17 cellular contexts compared by ENCODE assay signal in genomic region chr9:20703146-20703545, GRCh38.
"Had no signal": no experiment of that assay in that cellular context is flagged by ENCODE, and none has a peak within 500 bp of the region (broad histone marks: within the 10 kb centered on the region; RNA-seq: fewer than 3 reads in every experiment).

No MANE protein-coding gene starts in this region.

- H3K27ac ChIP-seq: esophagus squamous epithelium, neural progenitor cell, prostate gland, right atrium auricular region, stomach, tibial artery had no signal

- H3K36me3 ChIP-seq: esophagus squamous epithelium, neural progenitor cell, prostate gland, right atrium auricular region, stomach, tibial artery had no signal

- DNase-seq: cortex of kidney; effector memory CD8-positive, alpha-beta T cell; erythroblast; esophagus squamous epithelium; foreskin melanocyte; mucosa of descending colon; naive B cell; stimulated activated CD4-positive, alpha-beta T cell treated with anti-CD3 and anti-CD28 coated beads, Interleukin-2, amount 100 ng/mL, for 24 hours; stimulated activated CD4-positive, alpha-beta T cell treated with anti-CD3 and anti-CD28 coated beads, Interleukin-4, amount 100 ng/mL, for 24 hours; stimulated activated naive CD4-positive, alpha-beta T cell treated with Interleukin-2 at 50 U/mL for 16 hours; stomach; tibial artery had no signal

- H3K9me3 ChIP-seq: esophagus squamous epithelium, mucosa of descending colon, prostate gland, right atrium auricular region, stomach, tibial artery had no signal

- H3K4me3 ChIP-seq: esophagus squamous epithelium, lung, mucosa of descending colon, neural progenitor cell, prostate gland, right atrium auricular region, smooth muscle cell, stomach, tibial artery had no signal

- H3K9ac ChIP-seq: neural progenitor cell had no signal

- H2AFZ ChIP-seq: neural progenitor cell had no signal

- H3K27me3 ChIP-seq: esophagus squamous epithelium, neural progenitor cell, right atrium auricular region, stomach, tibial artery had no signal

- H3K4me1 ChIP-seq: neural progenitor cell, prostate gland had no signal

- H3K4me2 ChIP-seq: neural progenitor cell, smooth muscle cell had no signal
